1 cellular context compared by ENCODE assay signal in genomic region chr11:45981826-45982225, GRCh38. TPM values are rescaled to one million over a fixed set of nuclear protein-coding genes. Genes with fewer than 3 reads are reported as not detected.
"Had no signal": no experiment of that assay in that cellular context is flagged by ENCODE, and none has a peak within 500 bp of the region (broad histone marks: within the 10 kb centered on the region; RNA-seq: fewer than 3 reads in every experiment).

No MANE protein-coding gene starts in this region.

RNA-seq across cellular contexts. Expression of gene LARGE2, which starts 59.4 kb away (rescaled TPM):
- total RNA-seq: ascending aorta had no signal
